Comparison of ENCODE assay signal across 1 cellular context in the genomic region with DNA sequence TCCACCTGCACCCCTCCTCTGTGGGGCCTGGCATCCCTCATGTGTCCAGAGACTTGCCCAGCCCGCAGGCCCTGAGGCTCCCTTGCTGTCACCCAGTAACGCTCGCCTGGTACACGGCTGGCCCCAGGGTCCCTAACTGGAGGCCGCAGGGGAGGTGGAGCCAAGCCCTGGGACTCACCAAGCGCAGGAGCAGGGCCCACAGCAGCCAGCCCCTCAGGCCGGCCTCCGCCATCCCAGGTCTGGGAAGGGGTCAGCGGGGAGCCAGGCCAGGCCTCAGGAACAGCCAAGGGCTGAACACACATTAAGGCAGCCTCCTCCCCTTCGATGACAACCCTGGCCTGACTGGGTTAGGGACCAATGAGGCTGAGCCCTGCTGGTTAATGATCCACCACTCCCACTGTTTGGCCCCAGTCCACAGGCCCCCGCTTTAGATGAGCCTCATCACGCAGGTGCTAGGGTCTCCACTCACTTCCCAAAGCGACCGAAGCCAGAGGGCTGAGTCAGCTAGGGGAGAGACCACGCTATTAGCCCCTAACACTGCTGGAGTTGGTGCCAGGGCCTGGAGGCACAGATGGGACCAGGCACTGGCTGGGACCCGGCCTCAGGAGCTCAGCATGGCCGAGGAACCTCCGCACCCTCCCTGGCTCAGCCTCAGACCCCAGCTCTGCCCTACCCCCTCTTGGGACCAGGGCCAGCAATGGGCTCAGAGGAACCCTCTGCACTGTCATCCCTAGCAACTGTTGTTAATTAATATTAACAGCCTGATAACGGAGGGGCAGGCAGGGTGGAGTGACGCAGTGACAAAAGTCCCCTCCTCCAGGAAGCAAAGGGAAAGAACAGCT.
TF ChIP-seq lines count a peak whose summit lies in the region.

A gene with protein sequence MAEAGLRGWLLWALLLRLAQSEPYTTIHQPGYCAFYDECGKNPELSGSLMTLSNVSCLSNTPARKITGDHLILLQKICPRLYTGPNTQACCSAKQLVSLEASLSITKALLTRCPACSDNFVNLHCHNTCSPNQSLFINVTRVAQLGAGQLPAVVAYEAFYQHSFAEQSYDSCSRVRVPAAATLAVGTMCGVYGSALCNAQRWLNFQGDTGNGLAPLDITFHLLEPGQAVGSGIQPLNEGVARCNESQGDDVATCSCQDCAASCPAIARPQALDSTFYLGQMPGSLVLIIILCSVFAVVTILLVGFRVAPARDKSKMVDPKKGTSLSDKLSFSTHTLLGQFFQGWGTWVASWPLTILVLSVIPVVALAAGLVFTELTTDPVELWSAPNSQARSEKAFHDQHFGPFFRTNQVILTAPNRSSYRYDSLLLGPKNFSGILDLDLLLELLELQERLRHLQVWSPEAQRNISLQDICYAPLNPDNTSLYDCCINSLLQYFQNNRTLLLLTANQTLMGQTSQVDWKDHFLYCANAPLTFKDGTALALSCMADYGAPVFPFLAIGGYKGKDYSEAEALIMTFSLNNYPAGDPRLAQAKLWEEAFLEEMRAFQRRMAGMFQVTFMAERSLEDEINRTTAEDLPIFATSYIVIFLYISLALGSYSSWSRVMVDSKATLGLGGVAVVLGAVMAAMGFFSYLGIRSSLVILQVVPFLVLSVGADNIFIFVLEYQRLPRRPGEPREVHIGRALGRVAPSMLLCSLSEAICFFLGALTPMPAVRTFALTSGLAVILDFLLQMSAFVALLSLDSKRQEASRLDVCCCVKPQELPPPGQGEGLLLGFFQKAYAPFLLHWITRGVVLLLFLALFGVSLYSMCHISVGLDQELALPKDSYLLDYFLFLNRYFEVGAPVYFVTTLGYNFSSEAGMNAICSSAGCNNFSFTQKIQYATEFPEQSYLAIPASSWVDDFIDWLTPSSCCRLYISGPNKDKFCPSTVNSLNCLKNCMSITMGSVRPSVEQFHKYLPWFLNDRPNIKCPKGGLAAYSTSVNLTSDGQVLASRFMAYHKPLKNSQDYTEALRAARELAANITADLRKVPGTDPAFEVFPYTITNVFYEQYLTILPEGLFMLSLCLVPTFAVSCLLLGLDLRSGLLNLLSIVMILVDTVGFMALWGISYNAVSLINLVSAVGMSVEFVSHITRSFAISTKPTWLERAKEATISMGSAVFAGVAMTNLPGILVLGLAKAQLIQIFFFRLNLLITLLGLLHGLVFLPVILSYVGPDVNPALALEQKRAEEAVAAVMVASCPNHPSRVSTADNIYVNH (N-terminal part only) (minus strand): TSS at position 303 of the 842 bp plus-strand sequence. CDS start 71 bp downstream, at position 232.

TF ChIP-seq in HepG2, 621 proteins besides CTCF, POLR2A, EP300 and RAD21 (continued from another document and continues in another):
- TF ChIP-seq, protein P1, sequence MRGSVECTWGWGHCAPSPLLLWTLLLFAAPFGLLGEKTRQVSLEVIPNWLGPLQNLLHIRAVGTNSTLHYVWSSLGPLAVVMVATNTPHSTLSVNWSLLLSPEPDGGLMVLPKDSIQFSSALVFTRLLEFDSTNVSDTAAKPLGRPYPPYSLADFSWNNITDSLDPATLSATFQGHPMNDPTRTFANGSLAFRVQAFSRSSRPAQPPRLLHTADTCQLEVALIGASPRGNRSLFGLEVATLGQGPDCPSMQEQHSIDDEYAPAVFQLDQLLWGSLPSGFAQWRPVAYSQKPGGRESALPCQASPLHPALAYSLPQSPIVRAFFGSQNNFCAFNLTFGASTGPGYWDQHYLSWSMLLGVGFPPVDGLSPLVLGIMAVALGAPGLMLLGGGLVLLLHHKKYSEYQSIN (CRISPR knock-in tag; IDR thresholded peaks at IDR 0.05; ENCODE audit: borderline replicate concordance) = no peak
- TF ChIP-seq MED13 (CRISPR knock-in tag; IDR thresholded peaks at IDR 0.05) = peak; percentile 79; the same call in 1 of the 2 replicates
- peak; percentile 81; the same call in 1 of the 2 replicates for TF ChIP-seq ZNF431 (CRISPR knock-in tag; IDR thresholded peaks at IDR 0.05; ENCODE audit: borderline replicate concordance, low read depth)
- no peak for TF ChIP-seq ZNF564 (CRISPR knock-in tag; IDR thresholded peaks at IDR 0.05)
- TF ChIP-seq ZEB1 (IDR thresholded peaks at IDR 0.05; ENCODE audit: insufficient replicate concordance, low read depth) = no peak
- TF ChIP-seq, protein P2, sequence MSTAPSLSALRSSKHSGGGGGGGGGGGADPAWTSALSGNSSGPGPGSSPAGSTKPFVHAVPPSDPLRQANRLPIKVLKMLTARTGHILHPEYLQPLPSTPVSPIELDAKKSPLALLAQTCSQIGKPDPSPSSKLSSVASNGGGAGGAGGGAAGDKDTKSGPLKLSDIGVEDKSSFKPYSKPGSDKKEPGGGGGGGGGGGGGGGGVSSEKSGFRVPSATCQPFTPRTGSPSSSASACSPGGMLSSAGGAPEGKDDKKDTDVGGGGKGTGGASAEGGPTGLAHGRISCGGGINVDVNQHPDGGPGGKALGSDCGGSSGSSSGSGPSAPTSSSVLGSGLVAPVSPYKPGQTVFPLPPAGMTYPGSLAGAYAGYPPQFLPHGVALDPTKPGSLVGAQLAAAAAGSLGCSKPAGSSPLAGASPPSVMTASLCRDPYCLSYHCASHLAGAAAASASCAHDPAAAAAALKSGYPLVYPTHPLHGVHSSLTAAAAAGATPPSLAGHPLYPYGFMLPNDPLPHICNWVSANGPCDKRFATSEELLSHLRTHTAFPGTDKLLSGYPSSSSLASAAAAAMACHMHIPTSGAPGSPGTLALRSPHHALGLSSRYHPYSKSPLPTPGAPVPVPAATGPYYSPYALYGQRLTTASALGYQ (CRISPR knock-in tag; IDR thresholded peaks at IDR 0.05) = no peak
- no peak for TF ChIP-seq SOX6 (IDR thresholded peaks at IDR 0.05)
- TF ChIP-seq SOX6 (CRISPR knock-in tag; IDR thresholded peaks at IDR 0.05) = peak; percentile 63; the same call in 1 of the 2 replicates
- TF ChIP-seq RBM22 (optimal IDR thresholded peaks at IDR 0.05; ENCODE audit: low read length) = peak; percentile 11
- TF ChIP-seq, protein P3, sequence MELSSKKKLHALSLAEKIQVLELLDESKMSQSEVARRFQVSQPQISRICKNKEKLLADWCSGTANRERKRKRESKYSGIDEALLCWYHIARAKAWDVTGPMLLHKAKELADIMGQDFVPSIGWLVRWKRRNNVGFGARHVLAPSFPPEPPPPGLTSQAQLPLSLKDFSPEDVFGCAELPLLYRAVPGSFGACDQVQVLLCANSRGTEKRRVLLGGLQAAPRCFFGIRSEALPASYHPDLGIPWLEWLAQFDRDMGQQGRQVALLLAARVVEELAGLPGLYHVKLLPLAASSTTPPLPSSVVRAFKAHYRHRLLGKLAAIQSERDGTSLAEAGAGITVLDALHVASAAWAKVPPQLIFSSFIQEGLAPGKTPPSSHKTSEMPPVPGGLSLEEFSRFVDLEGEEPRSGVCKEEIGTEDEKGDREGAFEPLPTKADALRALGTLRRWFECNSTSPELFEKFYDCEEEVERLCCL (CRISPR knock-in tag; IDR thresholded peaks at IDR 0.05; ENCODE audit: borderline replicate concordance) = no peak; the same call in 1 of the 2 replicates
- TF ChIP-seq, protein P4, sequence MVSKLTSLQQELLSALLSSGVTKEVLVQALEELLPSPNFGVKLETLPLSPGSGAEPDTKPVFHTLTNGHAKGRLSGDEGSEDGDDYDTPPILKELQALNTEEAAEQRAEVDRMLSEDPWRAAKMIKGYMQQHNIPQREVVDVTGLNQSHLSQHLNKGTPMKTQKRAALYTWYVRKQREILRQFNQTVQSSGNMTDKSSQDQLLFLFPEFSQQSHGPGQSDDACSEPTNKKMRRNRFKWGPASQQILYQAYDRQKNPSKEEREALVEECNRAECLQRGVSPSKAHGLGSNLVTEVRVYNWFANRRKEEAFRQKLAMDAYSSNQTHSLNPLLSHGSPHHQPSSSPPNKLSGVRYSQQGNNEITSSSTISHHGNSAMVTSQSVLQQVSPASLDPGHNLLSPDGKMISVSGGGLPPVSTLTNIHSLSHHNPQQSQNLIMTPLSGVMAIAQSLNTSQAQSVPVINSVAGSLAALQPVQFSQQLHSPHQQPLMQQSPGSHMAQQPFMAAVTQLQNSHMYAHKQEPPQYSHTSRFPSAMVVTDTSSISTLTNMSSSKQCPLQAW (CRISPR knock-in tag; IDR thresholded peaks at IDR 0.05) = peak; percentile 98
- no peak; the same call in 1 of the 2 replicates for TF ChIP-seq HIVEP1 (CRISPR knock-in tag; IDR thresholded peaks at IDR 0.05)
- no peak for TF ChIP-seq ZNF670 (CRISPR knock-in tag; IDR thresholded peaks at IDR 0.05; ENCODE audit: borderline replicate concordance)
- no peak; the same call in 1 of the 2 replicates for TF ChIP-seq ZNF556 (CRISPR knock-in tag; IDR thresholded peaks at IDR 0.05; ENCODE audit: borderline replicate concordance)
- TF ChIP-seq, protein P5, sequence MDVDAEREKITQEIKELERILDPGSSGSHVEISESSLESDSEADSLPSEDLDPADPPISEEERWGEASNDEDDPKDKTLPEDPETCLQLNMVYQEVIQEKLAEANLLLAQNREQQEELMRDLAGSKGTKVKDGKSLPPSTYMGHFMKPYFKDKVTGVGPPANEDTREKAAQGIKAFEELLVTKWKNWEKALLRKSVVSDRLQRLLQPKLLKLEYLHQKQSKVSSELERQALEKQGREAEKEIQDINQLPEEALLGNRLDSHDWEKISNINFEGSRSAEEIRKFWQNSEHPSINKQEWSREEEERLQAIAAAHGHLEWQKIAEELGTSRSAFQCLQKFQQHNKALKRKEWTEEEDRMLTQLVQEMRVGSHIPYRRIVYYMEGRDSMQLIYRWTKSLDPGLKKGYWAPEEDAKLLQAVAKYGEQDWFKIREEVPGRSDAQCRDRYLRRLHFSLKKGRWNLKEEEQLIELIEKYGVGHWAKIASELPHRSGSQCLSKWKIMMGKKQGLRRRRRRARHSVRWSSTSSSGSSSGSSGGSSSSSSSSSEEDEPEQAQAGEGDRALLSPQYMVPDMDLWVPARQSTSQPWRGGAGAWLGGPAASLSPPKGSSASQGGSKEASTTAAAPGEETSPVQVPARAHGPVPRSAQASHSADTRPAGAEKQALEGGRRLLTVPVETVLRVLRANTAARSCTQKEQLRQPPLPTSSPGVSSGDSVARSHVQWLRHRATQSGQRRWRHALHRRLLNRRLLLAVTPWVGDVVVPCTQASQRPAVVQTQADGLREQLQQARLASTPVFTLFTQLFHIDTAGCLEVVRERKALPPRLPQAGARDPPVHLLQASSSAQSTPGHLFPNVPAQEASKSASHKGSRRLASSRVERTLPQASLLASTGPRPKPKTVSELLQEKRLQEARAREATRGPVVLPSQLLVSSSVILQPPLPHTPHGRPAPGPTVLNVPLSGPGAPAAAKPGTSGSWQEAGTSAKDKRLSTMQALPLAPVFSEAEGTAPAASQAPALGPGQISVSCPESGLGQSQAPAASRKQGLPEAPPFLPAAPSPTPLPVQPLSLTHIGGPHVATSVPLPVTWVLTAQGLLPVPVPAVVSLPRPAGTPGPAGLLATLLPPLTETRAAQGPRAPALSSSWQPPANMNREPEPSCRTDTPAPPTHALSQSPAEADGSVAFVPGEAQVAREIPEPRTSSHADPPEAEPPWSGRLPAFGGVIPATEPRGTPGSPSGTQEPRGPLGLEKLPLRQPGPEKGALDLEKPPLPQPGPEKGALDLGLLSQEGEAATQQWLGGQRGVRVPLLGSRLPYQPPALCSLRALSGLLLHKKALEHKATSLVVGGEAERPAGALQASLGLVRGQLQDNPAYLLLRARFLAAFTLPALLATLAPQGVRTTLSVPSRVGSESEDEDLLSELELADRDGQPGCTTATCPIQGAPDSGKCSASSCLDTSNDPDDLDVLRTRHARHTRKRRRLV (CRISPR knock-in tag; IDR thresholded peaks at IDR 0.05) = peak; percentile 61
- no peak for TF ChIP-seq DNMT1 (CRISPR knock-in tag; IDR thresholded peaks at IDR 0.05)
- peak; percentile 47; the same call in 1 of the 2 replicates for TF ChIP-seq MAFF (IDR thresholded peaks at IDR 0.05; ENCODE audit: low read depth, low read length)
- TF ChIP-seq STAG1 (CRISPR knock-in tag; IDR thresholded peaks at IDR 0.05) = no peak; the same call in 1 of the 2 replicates
- TF ChIP-seq RFX5 (IDR thresholded peaks at IDR 0.05; ENCODE audit: low read depth, low read length) = peak; percentile 38; the same call in 1 of the 2 replicates
- TF ChIP-seq LCORL (IDR thresholded peaks at IDR 0.05) = no peak
- peak; percentile 60; the same call in 1 of the 2 replicates for TF ChIP-seq LCORL (CRISPR knock-in tag; IDR thresholded peaks at IDR 0.05)
- TF ChIP-seq RFX3 (CRISPR knock-in tag; IDR thresholded peaks at IDR 0.05) = no peak
- TF ChIP-seq, protein P6, sequence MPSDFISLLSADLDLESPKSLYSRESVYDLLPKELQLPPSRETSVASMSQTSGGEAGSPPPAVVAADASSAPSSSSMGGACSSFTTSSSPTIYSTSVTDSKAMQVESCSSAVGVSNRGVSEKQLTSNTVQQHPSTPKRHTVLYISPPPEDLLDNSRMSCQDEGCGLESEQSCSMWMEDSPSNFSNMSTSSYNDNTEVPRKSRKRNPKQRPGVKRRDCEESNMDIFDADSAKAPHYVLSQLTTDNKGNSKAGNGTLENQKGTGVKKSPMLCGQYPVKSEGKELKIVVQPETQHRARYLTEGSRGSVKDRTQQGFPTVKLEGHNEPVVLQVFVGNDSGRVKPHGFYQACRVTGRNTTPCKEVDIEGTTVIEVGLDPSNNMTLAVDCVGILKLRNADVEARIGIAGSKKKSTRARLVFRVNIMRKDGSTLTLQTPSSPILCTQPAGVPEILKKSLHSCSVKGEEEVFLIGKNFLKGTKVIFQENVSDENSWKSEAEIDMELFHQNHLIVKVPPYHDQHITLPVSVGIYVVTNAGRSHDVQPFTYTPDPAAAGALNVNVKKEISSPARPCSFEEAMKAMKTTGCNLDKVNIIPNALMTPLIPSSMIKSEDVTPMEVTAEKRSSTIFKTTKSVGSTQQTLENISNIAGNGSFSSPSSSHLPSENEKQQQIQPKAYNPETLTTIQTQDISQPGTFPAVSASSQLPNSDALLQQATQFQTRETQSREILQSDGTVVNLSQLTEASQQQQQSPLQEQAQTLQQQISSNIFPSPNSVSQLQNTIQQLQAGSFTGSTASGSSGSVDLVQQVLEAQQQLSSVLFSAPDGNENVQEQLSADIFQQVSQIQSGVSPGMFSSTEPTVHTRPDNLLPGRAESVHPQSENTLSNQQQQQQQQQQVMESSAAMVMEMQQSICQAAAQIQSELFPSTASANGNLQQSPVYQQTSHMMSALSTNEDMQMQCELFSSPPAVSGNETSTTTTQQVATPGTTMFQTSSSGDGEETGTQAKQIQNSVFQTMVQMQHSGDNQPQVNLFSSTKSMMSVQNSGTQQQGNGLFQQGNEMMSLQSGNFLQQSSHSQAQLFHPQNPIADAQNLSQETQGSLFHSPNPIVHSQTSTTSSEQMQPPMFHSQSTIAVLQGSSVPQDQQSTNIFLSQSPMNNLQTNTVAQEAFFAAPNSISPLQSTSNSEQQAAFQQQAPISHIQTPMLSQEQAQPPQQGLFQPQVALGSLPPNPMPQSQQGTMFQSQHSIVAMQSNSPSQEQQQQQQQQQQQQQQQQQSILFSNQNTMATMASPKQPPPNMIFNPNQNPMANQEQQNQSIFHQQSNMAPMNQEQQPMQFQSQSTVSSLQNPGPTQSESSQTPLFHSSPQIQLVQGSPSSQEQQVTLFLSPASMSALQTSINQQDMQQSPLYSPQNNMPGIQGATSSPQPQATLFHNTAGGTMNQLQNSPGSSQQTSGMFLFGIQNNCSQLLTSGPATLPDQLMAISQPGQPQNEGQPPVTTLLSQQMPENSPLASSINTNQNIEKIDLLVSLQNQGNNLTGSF (CRISPR knock-in tag; IDR thresholded peaks at IDR 0.05) = 0 out of 2 replicates have a peak, but pooled peaks have one; percentile 74
- peak; percentile 76; the same call in 1 of the 2 replicates for TF ChIP-seq ZNF772 (CRISPR knock-in tag; IDR thresholded peaks at IDR 0.05)
